ENCODE assay signal across 19 cellular contexts in the genomic region with DNA sequence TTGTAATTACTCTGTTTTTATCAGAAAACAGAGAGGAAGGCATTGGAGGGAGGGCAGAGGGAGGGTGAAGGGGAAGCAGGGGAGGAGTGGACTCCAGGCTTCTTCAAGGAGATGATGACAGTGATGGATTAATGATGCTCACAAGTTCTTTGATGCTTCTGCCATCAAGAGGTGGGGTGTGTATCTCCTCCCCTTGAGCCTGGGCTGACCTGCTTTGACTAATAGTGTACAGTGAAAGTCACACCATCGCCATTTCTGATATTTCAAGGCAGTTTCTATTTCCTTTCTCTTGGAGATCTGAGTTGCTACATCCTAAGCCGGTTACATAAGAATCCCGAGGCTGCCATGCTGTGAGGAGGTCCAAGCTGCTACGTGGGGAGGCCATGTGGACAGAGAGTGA.
A peak's percentile ranks its signal among the peaks of the same experiment; 100 is the strongest.
DNase-seq lines count a peak whose midpoint lies in the region; ATAC-seq, FAIRE-seq and TF ChIP-seq lines count a peak whose summit lies in the region.
"Had no signal": no experiment of that assay in that cellular context is flagged by ENCODE, and none has a peak within 500 bp of the region (broad histone marks: within the 10 kb centered on the region; RNA-seq: fewer than 3 reads in every experiment).

No MANE protein-coding gene starts in this region.

- 40% methylated on average over 4 of the region's 4 CpGs for WGBS in GM12878 (ENCODE audit: insufficient coverage, insufficient replicate concordance, low lambda C conversion rate, missing lambda C conversion rate)

- no peaks in the 10 kb centered on the region for H3K27me3 ChIP-seq in GM12878 (replicated peaks in 1 of 2; ENCODE audit: control insufficient read depth in 2 of 2, insufficient read depth in 2 of 2, low read length in 1 of 2)
- H3K27me3 ChIP-seq: right atrium auricular region, upper lobe of right lung had no signal

- H3K79me2 ChIP-seq in GM12878 (ENCODE audit: control insufficient read depth, insufficient read depth, low read length) = no peaks in the 10 kb centered on the region

- no TSS peak for BruUV-seq in GM12878 (replicated peaks; lab: Mats Ljungman, UMichigan)

- TF ChIP-seq EP300 in GM12878 (IDR thresholded peaks at IDR 0.05; ENCODE audit: borderline replicate concordance in 1 of 2, control insufficient read depth in 1 of 2, low read depth in 2 of 2, low read length in 2 of 2) = no peak

- no peaks in the 10 kb centered on the region for H4K20me1 ChIP-seq in GM12878 (ENCODE audit: control insufficient read depth, insufficient read depth)

- no peak overlapping the region for H2AFZ ChIP-seq in GM12878 (ENCODE audit: control insufficient read depth, low read depth, low read length)

- H3K9ac ChIP-seq in GM12878 (ENCODE audit: control insufficient read depth, insufficient read depth, low read length) = no peak overlapping the region
- H3K9ac ChIP-seq: KMS-11 had no signal

- CTCF ChIA-PET in GM12878 (lab: Yijun Ruan, JAX) = no interaction called here

- TF ChIP-seq CTCF in GM12878 (IDR thresholded peaks at IDR 0.05 in 2 of 3, conservative IDR thresholded peaks at IDR 0.05 in 1 of 3; ENCODE audit: control insufficient read depth in 2 of 3, extremely low read depth in 1 of 3, insufficient read depth in 1 of 3, low read depth in 3 of 3, low read length in 3 of 3) = no peak

- POLR2A ChIA-PET in GM12878 (lab: Charles Lee) = no interaction called here

- intact Hi-C loops in GM12878 (cut with micrococcal nuclease; ENCODE audit: unreplicated experiment) = no loop called here

- ATAC-seq in GM12878 (peak; percentile 55), HG03457 (IDR thresholded peaks at IDR 0.05; ENCODE audit: unreplicated experiment) (no peak), HG02852 (IDR thresholded peaks at IDR 0.05; ENCODE audit: unreplicated experiment) (no peak), GM18511 (IDR thresholded peaks at IDR 0.05; ENCODE audit: unreplicated experiment) (no peak)

- H3K4me3 ChIP-seq in GM12878 = no peak overlapping the region

- no peak for TF ChIP-seq RAD21 in GM12878 (IDR thresholded peaks at IDR 0.05; ENCODE audit: insufficient read depth, low read depth, low read length)

- SMC1A ChIA-PET in GM12878 (lab: Charles Lee; ENCODE audit: uncharacterized antibody, unreplicated experiment) = interaction anchor here (1.6 kb wide), 1 partner anchor 11 kb away, joined by 3 read pairs; no protein-coding TSS in a partner anchor

- RAD21 ChIA-PET in GM12878 (lab: Charles Lee; ENCODE audit: unreplicated experiment) = no interaction called here

- H3K4me1 ChIP-seq in GM12878 (ENCODE audit: control insufficient read depth, insufficient read depth, low read length) = peaks cover 16% of the 10 kb centered on the region

- in situ Hi-C loops in GM12878 (cut with MboI) = no loop called here

- TF ChIP-seq POLR2A in GM12878 (IDR thresholded peaks at IDR 0.05; ENCODE audit: low read depth, low read length) = no peak

- no peaks in the 10 kb centered on the region for H3K36me3 ChIP-seq in GM12878 (ENCODE audit: control insufficient read depth in 2 of 2, insufficient read depth in 2 of 2, low read length in 1 of 2)
- H3K36me3 ChIP-seq: right atrium auricular region, upper lobe of right lung had no signal

- DNase-seq in NCI-H2227 (lab: John Stamatoyannopoulos, UW; ENCODE audit: unreplicated experiment) (peak; percentile 4), NCI-H2227 treated with DMSO at 0.1 percent for 48 hours (lab: John Stamatoyannopoulos, UW) (no peak), CD1c-positive myeloid dendritic cell (ENCODE audit: extremely low spot score) (peak; percentile 26), MV-4-11 (lab: John Stamatoyannopoulos, UW) (peak; percentile 46), GM12878 (ENCODE audit: low read depth, low spot score) (no peak)
- DNase-seq: activated CD4-positive, alpha-beta T cell treated with anti-CD3 and anti-CD28 coated beads for 48 hours; activated CD8-positive, alpha-beta memory T cell treated with anti-CD3 and anti-CD28 coated beads, Interleukin-2, amount 50 U/mL, for 4 hours; activated gamma-delta T cell treated with Interleukin-2 at 50 U/mL for 16 hours; AML-193; aorta; mesendoderm; naive B cell; upper lobe of right lung had no signal

- no peak for FAIRE-seq in GM12878 (lab: Jason Lieb, UNC)
- FAIRE-seq: TTC549 had no signal

- H3K9me3 ChIP-seq in GM12878 (replicated peaks; ENCODE audit: control insufficient read depth, insufficient read depth, low read length) = no peaks in the 10 kb centered on the region; the same call in 1 of the 3 replicates
- H3K9me3 ChIP-seq: right atrium auricular region, upper lobe of right lung had no signal

- H3K27ac ChIP-seq in GM12878 (ENCODE audit: control insufficient read depth, insufficient read depth) = no peak overlapping the region
- H3K27ac ChIP-seq: KMS-11, right atrium auricular region, upper lobe of right lung had no signal

- no peak overlapping the region for H3K4me2 ChIP-seq in GM12878 (ENCODE audit: control insufficient read depth, insufficient read depth)

TF ChIP-seq in GM12878, 131 proteins besides CTCF, POLR2A, EP300 and RAD21:
- TF ChIP-seq, protein P1, sequence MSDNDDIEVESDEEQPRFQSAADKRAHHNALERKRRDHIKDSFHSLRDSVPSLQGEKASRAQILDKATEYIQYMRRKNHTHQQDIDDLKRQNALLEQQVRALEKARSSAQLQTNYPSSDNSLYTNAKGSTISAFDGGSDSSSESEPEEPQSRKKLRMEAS (IDR thresholded peaks at IDR 0.05; ENCODE audit: low read depth, low read length) = no peak
- TF ChIP-seq, protein P2, sequence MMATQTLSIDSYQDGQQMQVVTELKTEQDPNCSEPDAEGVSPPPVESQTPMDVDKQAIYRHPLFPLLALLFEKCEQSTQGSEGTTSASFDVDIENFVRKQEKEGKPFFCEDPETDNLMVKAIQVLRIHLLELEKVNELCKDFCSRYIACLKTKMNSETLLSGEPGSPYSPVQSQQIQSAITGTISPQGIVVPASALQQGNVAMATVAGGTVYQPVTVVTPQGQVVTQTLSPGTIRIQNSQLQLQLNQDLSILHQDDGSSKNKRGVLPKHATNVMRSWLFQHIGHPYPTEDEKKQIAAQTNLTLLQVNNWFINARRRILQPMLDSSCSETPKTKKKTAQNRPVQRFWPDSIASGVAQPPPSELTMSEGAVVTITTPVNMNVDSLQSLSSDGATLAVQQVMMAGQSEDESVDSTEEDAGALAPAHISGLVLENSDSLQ (IDR thresholded peaks at IDR 0.05) = peak; percentile 33; the same call in 1 of the 2 replicates

Comparison
In these comparisons a context has a peak if more than half of its experiments do, and no peak if none do; other contexts are left out.
1. DNase-seq: peak in NCI-H2227 (single experiment), CD1c-positive myeloid dendritic cell (single experiment) and MV-4-11 (single experiment); none in NCI-H2227 treated with DMSO at 0.1 percent for 48 hours (single experiment) and GM12878 (single experiment).